Comparison of ENCODE assay signal across 12 cellular contexts in the genomic region with DNA sequence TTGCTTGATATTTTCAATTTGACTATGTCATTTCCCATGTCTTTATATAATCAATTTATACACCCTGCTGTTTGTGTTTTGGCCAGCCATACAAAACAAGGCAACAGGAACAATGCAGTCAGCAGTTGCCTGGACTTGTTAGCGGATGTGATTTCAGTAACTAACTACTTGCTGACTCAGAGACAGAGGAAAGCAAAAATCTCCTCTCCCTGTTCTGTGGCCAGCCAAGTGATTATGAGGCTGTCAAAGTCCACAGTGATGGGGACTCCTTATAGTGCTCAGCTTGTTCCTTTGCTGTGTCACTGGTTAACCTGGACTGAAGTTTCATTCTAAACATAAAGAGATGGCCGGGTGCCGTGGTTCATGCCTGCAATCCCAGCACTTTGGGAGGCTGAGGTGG. TPM values are rescaled to one million over a fixed set of nuclear protein-coding genes. Genes with fewer than 3 reads are reported as not detected.
A peak's percentile ranks its signal among the peaks of the same experiment; 100 is the strongest.
DNase-seq lines count a peak whose midpoint lies in the region; ATAC-seq, FAIRE-seq and TF ChIP-seq lines count a peak whose summit lies in the region.
"Had no signal": no experiment of that assay in that cellular context is flagged by ENCODE, and none has a peak within 500 bp of the region (broad histone marks: within the 10 kb centered on the region; RNA-seq: fewer than 3 reads in every experiment).

No MANE protein-coding gene starts in this region.

- WGBS in IMR-90 (ENCODE audit: extremely low coverage in 2 of 2, insufficient read length in 1 of 2), 2 experiments = 60% methylated on average over 1 of the region's 3 CpGs; no CpG with 5 or more reads in 1 of the 2 experiments
- WGBS in right cardiac atrium = 68% methylated on average over 3 of the region's 3 CpGs

- in situ Hi-C loops in IMR-90 (cut with MboI; ENCODE audit: low sequenced_read_pairs) = no loop called here

- peak overlapping the region; percentile 42 for H2AK9ac ChIP-seq in IMR-90 (replicated peaks; ENCODE audit: low read depth, low read length, poor library complexity)

- CTCF ChIA-PET in IMR-90 (lab: Yijun Ruan, JAX) = no interaction called here

- H2AFZ ChIP-seq in IMR-90 (replicated peaks; ENCODE audit: low read length, poor library complexity) = no peak overlapping the region

- no peak for TF ChIP-seq RAD21 in IMR-90 (IDR thresholded peaks at IDR 0.05; ENCODE audit: low read length)

- TF ChIP-seq POLR2A in IMR-90 (IDR thresholded peaks at IDR 0.05; ENCODE audit: low read depth, low read length) = no peak

- H4K8ac ChIP-seq in IMR-90 (ENCODE audit: low read depth in 2 of 2, low read length in 2 of 2) = no peak overlapping the region

- POLR2A ChIA-PET in IMR-90 (lab: Charles Lee; ENCODE audit: unreplicated experiment) = no interaction called here

- H3K18ac ChIP-seq in IMR-90 (ENCODE audit: low read depth, low read length) = no peak overlapping the region

- H3K14ac ChIP-seq in IMR-90 (replicated peaks; ENCODE audit: low read depth, low read length) = no peak overlapping the region

- no peak overlapping the region for H4K91ac ChIP-seq in IMR-90 (ENCODE audit: insufficient read depth, low read depth, low read length)

- intact Hi-C loops in IMR-90 (cut with micrococcal nuclease) = no loop called here
- intact Hi-C loops in left colon (cut with DNase I, micrococcal nuclease) = no loop called here
- intact Hi-C loops in right cardiac atrium (cut with DNase I) = no loop called here

- no peak overlapping the region for H3K4me2 ChIP-seq in IMR-90 (ENCODE audit: low read depth, low read length)

- DNase-seq in AG10803 (ENCODE audit: low read depth) (peak; percentile 83), IMR-90 (peak; percentile 69), bronchial epithelial cell (ENCODE audit: low read depth) (peak; percentile 98), left colon (no peak), pons (ENCODE audit: low spot score) (no peak), right cardiac atrium (no peak), putamen (ENCODE audit: low spot score) (no peak)
- DNase-seq: hypothalamus, KBM-7, naive B cell had no signal

- no peak overlapping the region for H3K56ac ChIP-seq in IMR-90 (ENCODE audit: extremely low read depth, insufficient read depth, low read length)

- no peaks in the 10 kb centered on the region for H4K20me1 ChIP-seq in IMR-90 (ENCODE audit: insufficient read depth, low read length)
- H4K20me1 ChIP-seq: BLaER1 treated with 17β-estradiol and CSF1 and Interleukin-3, amounts not matched to agents 10 nM and 100 nM had no signal

- no peaks in the 10 kb centered on the region for H3K9me1 ChIP-seq in IMR-90 (ENCODE audit: insufficient read depth, low read length)

- H2BK120ac ChIP-seq in IMR-90 (ENCODE audit: low read depth, low read length) = no peak overlapping the region

- H3K27ac ChIP-seq in IMR-90 (ENCODE audit: insufficient read depth, low read length) (no peak overlapping the region), right cardiac atrium (ENCODE audit: low read length) (no peak overlapping the region)

- no peak for FAIRE-seq in bronchial epithelial cell (lab: Jason Lieb, UNC)

- no peak overlapping the region for H3K9ac ChIP-seq in IMR-90 (ENCODE audit: low read depth, low read length)
- H3K9ac ChIP-seq: BLaER1 treated with 17β-estradiol and CSF1 and Interleukin-3, amounts not matched to agents 10 nM and 100 nM had no signal

- H3K4me1 ChIP-seq in IMR-90 (ENCODE audit: control insufficient read depth, insufficient read depth, low read length) = no peaks in the 10 kb centered on the region
- H3K4me1 ChIP-seq in right cardiac atrium (ENCODE audit: control insufficient read depth, insufficient read depth, low read length) = no peaks in the 10 kb centered on the region

- BruUV-seq in IMR-90 (replicated peaks; lab: Mats Ljungman, UMichigan) = no TSS peak

- H3K4me3 ChIP-seq in AG10803 (ENCODE audit: low read length) (no peak overlapping the region), IMR-90 (ENCODE audit: insufficient read depth, low read depth, low read length) (no peak overlapping the region), bronchial epithelial cell (ENCODE audit: low read depth, low read length) (no peak overlapping the region), right cardiac atrium (ENCODE audit: low read length) (no peak overlapping the region)
- H3K4me3 ChIP-seq: BLaER1 treated with 17β-estradiol and CSF1 and Interleukin-3, amounts not matched to agents 10 nM and 100 nM had no signal

- H4K5ac ChIP-seq in IMR-90 (ENCODE audit: low read depth, low read length) = no peak overlapping the region

- ATAC-seq in IMR-90 (ENCODE audit: low read depth) (peak; percentile 61), left colon (peak; percentile 100), right cardiac atrium (no peak), HG03460 (IDR thresholded peaks at IDR 0.05; ENCODE audit: unreplicated experiment) (no peak)

- H2BK5ac ChIP-seq in IMR-90 (ENCODE audit: low read depth, low read length, poor library complexity, severe bottlenecking) = no peak overlapping the region

- H3K9me3 ChIP-seq in IMR-90 (ENCODE audit: control insufficient read depth, insufficient read depth, low read length) = no peaks in the 10 kb centered on the region
- no peaks in the 10 kb centered on the region for H3K9me3 ChIP-seq in right cardiac atrium (ENCODE audit: control insufficient read depth, low read length)

- no peaks in the 10 kb centered on the region for H3K79me1 ChIP-seq in IMR-90 (ENCODE audit: low read depth in 1 of 2, low read length in 2 of 2)

- dilution Hi-C loops in IMR-90 (cut with HindIII; ENCODE audit: low sequenced_read_pairs, unreplicated experiment) = no loop called here

- H2BK15ac ChIP-seq in IMR-90 (ENCODE audit: low read depth, low read length) = no peak overlapping the region

- no peaks in the 10 kb centered on the region for H3K36me3 ChIP-seq in IMR-90 (ENCODE audit: control insufficient read depth, insufficient read depth, low read length)
- no peaks in the 10 kb centered on the region for H3K36me3 ChIP-seq in bronchial epithelial cell (ENCODE audit: control insufficient read depth, insufficient read depth, low read length)
- H3K36me3 ChIP-seq: BLaER1 treated with 17β-estradiol and CSF1 and Interleukin-3, amounts not matched to agents 10 nM and 100 nM had no signal

- H3K4ac ChIP-seq in IMR-90 (ENCODE audit: low read depth, low read length) = no peak overlapping the region

- no peak overlapping the region for H2AK5ac ChIP-seq in IMR-90 (ENCODE audit: low read depth, low read length)

- no peak overlapping the region for H2BK20ac ChIP-seq in IMR-90 (ENCODE audit: low read depth, low read length)

- no peak overlapping the region for H3K23ac ChIP-seq in IMR-90 (ENCODE audit: low read depth, low read length)

- H3K27me3 ChIP-seq in IMR-90 (ENCODE audit: control insufficient read depth, insufficient read depth, low read length) = no peaks in the 10 kb centered on the region
- no peaks in the 10 kb centered on the region for H3K27me3 ChIP-seq in bronchial epithelial cell (ENCODE audit: control insufficient read depth, insufficient read depth, low read length)
- H3K27me3 ChIP-seq in right cardiac atrium (ENCODE audit: control insufficient read depth, insufficient read depth) = no peaks in the 10 kb centered on the region
- H3K27me3 ChIP-seq: BLaER1 treated with 17β-estradiol and CSF1 and Interleukin-3, amounts not matched to agents 10 nM and 100 nM had no signal

- no peak for TF ChIP-seq CTCF in AG10803 (conservative IDR thresholded peaks at IDR 0.05; ENCODE audit: low read length)
- no peak for TF ChIP-seq CTCF in IMR-90 (conservative IDR thresholded peaks at IDR 0.05; ENCODE audit: low read depth, low read length)
- no peak for TF ChIP-seq CTCF in bronchial epithelial cell (IDR thresholded peaks at IDR 0.05; ENCODE audit: insufficient read depth, low read length, severe bottlenecking)

TF ChIP-seq in IMR-90, 13 proteins besides CTCF, POLR2A, EP300 and RAD21:
- peak; percentile 82 for TF ChIP-seq RFX5 (IDR thresholded peaks at IDR 0.05; ENCODE audit: low read depth, low read length)
- TF ChIP-seq MAFK (IDR thresholded peaks at IDR 0.05; ENCODE audit: low read depth, low read length) = peak; percentile 48; the same call in 1 of the 2 replicates
- no peak for TF ChIP-seq FOS (IDR thresholded peaks at IDR 0.05; ENCODE audit: low read depth, low read length)
- TF ChIP-seq CHD1 (IDR thresholded peaks at IDR 0.05; ENCODE audit: low read depth, low read length) = no peak

RNA-seq across cellular contexts. Expression of a gene that starts 32.6 kb away (rescaled TPM):
- total RNA-seq in IMR-90 (2012; rRNA removed) (127 and 134 TPM in 2 replicates), bronchial epithelial cell (504 and 567 TPM in 2 replicates), left colon (100 to 1,000 TPM; 349 to 496 TPM), right cardiac atrium (100 to 1,000 TPM; 311 to 375 (median 344) TPM)
- polyA plus RNA-seq in IMR-90 (2012; rRNA removed) (210 and 235 TPM in 2 replicates), right cardiac atrium (228 TPM)
- polyA plus RNA-seq in IMR-90 (2012; cell fraction: cytosol; rRNA removed) = 149 and 158 TPM in 2 replicates
- 87.7 and 134 TPM in 2 replicates for polyA plus RNA-seq in IMR-90 (2012; cell fraction: nucleus; rRNA removed; ENCODE audit: low replicate concordance)

RNA-seq across cellular contexts. Expression of a gene that starts 34.4 kb away (rescaled TPM):
- total RNA-seq in IMR-90 (2012; rRNA removed) (6.5 and 6.7 TPM in 2 replicates), bronchial epithelial cell (4.4 and 4.7 TPM in 2 replicates), left colon (10 to 100 TPM; 11.8 to 12.1 TPM), right cardiac atrium (1 to 10 TPM; 4.9 to 7.2 (median 6.3) TPM)
- polyA plus RNA-seq in IMR-90 (2012; rRNA removed) (3.1 and 4.5 TPM in 2 replicates), right cardiac atrium (1.6 TPM)
- 1.8 TPM in 2 replicates for polyA plus RNA-seq in IMR-90 (2012; cell fraction: cytosol; rRNA removed)
- polyA plus RNA-seq in IMR-90 (2012; cell fraction: nucleus; rRNA removed; ENCODE audit: low replicate concordance) = 16.1 and 20.0 TPM in 2 replicates

Comparison
In these comparisons a context has a peak if more than half of its experiments do, and no peak if none do; other contexts are left out.
1. DNase-seq: peak in AG10803 (single experiment), IMR-90 (single experiment) and bronchial epithelial cell (single experiment); none in left colon (0 of 2), pons (single experiment), right cardiac atrium (0 of 3) and putamen (single experiment).
2. ATAC-seq: peak in IMR-90 (single experiment) and left colon (single experiment); none in right cardiac atrium (0 of 2) and HG03460 (single experiment).